In the genomic region with DNA sequence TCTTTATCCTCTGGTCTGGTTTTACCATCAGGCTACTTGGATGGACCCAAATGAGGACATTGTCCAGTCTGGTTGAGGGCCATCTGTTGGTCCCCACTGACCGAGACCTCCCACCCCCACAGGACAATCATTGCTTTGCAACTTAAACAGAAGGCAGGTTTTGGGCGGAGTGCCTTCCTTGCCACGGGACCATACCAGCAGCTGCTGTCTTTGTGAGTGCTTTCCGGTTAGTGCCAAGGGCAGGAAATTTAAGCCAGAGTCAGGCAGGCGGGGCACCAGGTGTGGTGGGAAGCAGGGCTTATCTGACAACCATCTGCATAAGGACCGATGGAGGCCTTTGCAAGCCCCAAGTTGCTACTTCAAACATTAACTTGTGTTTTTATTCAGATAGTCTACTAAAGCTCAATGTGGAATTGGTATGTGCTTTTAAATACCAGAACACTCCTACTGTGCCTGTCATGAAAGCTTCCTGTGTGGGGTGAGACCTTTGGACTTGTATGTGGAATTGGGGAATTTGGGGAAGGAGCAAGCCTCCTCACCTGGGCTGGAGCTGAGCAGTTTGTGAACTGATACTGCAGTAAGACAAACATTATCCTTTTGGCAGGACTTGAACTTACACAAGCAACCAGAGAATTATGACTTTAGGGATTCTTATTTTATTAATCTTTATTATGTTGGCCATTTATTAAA, we compare ENCODE assay signal across 19 cellular contexts. TPM values are rescaled to one million over a fixed set of nuclear protein-coding genes. Genes with fewer than 3 reads are reported as not detected.
DNase-seq lines count a peak whose midpoint lies in the region; ATAC-seq and FAIRE-seq lines count a peak whose summit lies in the region.
"Had no signal": no experiment of that assay in that cellular context is flagged by ENCODE, and none has a peak within 500 bp of the region (broad histone marks: within the 10 kb centered on the region; RNA-seq: fewer than 3 reads in every experiment).

No MANE protein-coding gene starts in this region.

- FAIRE-seq in GM19239 (lab: Jason Lieb, UNC) = no peak
- FAIRE-seq: frontal cortex, RCC 7860 had no signal

- no peak overlapping the region for H4K91ac ChIP-seq in neuronal stem cell (ENCODE audit: low read depth, low read length, poor library complexity)

- no peak overlapping the region for H3K4me3 Mint-ChIP-seq in activated naive CD4-positive, alpha-beta T cell treated with anti-CD3 and anti-CD28 coated beads for 36 hours
- peak overlapping the region; percentile 1 for H3K4me3 Mint-ChIP-seq in activated CD4-positive, alpha-beta memory T cell treated with anti-CD3 and anti-CD28 coated beads for 36 hours
- H3K4me3 Mint-ChIP-seq: activated T-helper 1 cell treated with anti-CD3 and anti-CD28 coated beads, Interleukin-12 subunit alpha, Interleukin-12 subunit beta, Interleukin-2, Interleukin-4 antibody, amounts not matched to agents 30 ng/mL and 10 ng/mL and 1 ng/mL, durations not matched to agents 14 hours and 24 hours and 36 hours; IgD-negative memory B cell had no signal

- H3K4me3 ChIP-seq in neuronal stem cell (ENCODE audit: low read length in 2 of 2) = no peak overlapping the region
- H3K4me3 ChIP-seq: lung had no signal

- H3K79me1 ChIP-seq in neuronal stem cell (ENCODE audit: low read depth, low read length) = no peaks in the 10 kb centered on the region

- no peaks in the 10 kb centered on the region for H3K27me3 Mint-ChIP-seq in activated naive CD4-positive, alpha-beta T cell treated with anti-CD3 and anti-CD28 coated beads for 36 hours (ENCODE audit: low read depth)
- no peaks in the 10 kb centered on the region for H3K27me3 Mint-ChIP-seq in activated CD4-positive, alpha-beta memory T cell treated with anti-CD3 and anti-CD28 coated beads for 36 hours
- H3K27me3 Mint-ChIP-seq: IgD-negative memory B cell had no signal

- H2BK5ac ChIP-seq in neuronal stem cell (ENCODE audit: low read length) = no peak overlapping the region

- H3K9ac ChIP-seq in neuronal stem cell (ENCODE audit: low read depth, low read length, poor library complexity) = no peak overlapping the region

- no peak for ATAC-seq in HG03439 (IDR thresholded peaks at IDR 0.05; ENCODE audit: unreplicated experiment)

- no peak overlapping the region for H3K27ac Mint-ChIP-seq in activated naive CD4-positive, alpha-beta T cell treated with anti-CD3 and anti-CD28 coated beads for 36 hours
- no peak overlapping the region for H3K27ac Mint-ChIP-seq in activated CD4-positive, alpha-beta memory T cell treated with anti-CD3 and anti-CD28 coated beads for 36 hours
- H3K27ac Mint-ChIP-seq: activated T-helper 1 cell treated with anti-CD3 and anti-CD28 coated beads, Interleukin-12 subunit alpha, Interleukin-12 subunit beta, Interleukin-2, Interleukin-4 antibody, amounts not matched to agents 30 ng/mL and 10 ng/mL and 1 ng/mL, durations not matched to agents 14 hours and 24 hours and 36 hours; IgD-negative memory B cell had no signal

- H3K18ac ChIP-seq in neuronal stem cell (ENCODE audit: low read length) = peak overlapping the region; percentile 51

- peaks cover 0 to 6% (median 0%) of the 10 kb centered on the region in 3 experiments for H3K27me3 ChIP-seq in neuronal stem cell (ENCODE audit: control insufficient read depth in 3 of 3, insufficient read depth in 3 of 3, low read depth in 1 of 3, low read length in 3 of 3)

- H3K14ac ChIP-seq in neuronal stem cell (ENCODE audit: low read length) = no peak overlapping the region

- H4K8ac ChIP-seq in neuronal stem cell (ENCODE audit: low read depth, low read length) = no peak overlapping the region

- no peak overlapping the region for H2BK12ac ChIP-seq in neuronal stem cell (ENCODE audit: low read length)

- intact Hi-C loops in activated naive CD4-positive, alpha-beta T cell treated with anti-CD3 and anti-CD28 coated beads for 36 hours (cut with micrococcal nuclease) = loop anchor here (1.0 kb wide), 1 partner anchor 9 kb away; no protein-coding TSS in a partner anchor
- intact Hi-C loops in activated CD4-positive, alpha-beta memory T cell treated with anti-CD3 and anti-CD28 coated beads for 36 hours (cut with micrococcal nuclease) = no loop called here

- peaks cover 0 to 2% of the 10 kb centered on the region in 2 donors for H3K4me1 ChIP-seq in neuronal stem cell (ENCODE audit: control insufficient read depth in 2 of 2, insufficient read depth in 1 of 2, low read depth in 1 of 2, low read length in 2 of 2)

- no peak overlapping the region for H3K4me2 ChIP-seq in neuronal stem cell (ENCODE audit: insufficient read depth, low read length, poor library complexity, severe bottlenecking)

- H2AK5ac ChIP-seq in neuronal stem cell (ENCODE audit: low read depth, low read length) = no peak overlapping the region

- CTCF ChIA-PET in activated naive CD4-positive, alpha-beta T cell treated with anti-CD3 and anti-CD28 coated beads for 36 hours (lab: Charles Lee) = interaction anchor here (0.6 to 3.2 kb wide), 6 partner anchors 9 to 255 kb away, joined by 3 to 16 read pairs (median 3); no protein-coding TSS in a partner anchor
- CTCF ChIA-PET in activated CD4-positive, alpha-beta memory T cell treated with anti-CD3 and anti-CD28 coated beads for 36 hours (lab: Charles Lee) = interaction anchor here (0.6 to 2.9 kb wide), 4 partner anchors 11 to 250 kb away, joined by 3 to 9 read pairs (median 4); no protein-coding TSS in a partner anchor

- H2BK15ac ChIP-seq in neuronal stem cell (ENCODE audit: low read length) = no peak overlapping the region

- no peak overlapping the region for H2AFZ ChIP-seq in neuronal stem cell (ENCODE audit: low read length)

- no peak overlapping the region for H3K4ac ChIP-seq in neuronal stem cell (ENCODE audit: low read length)

- H3K36me3 ChIP-seq in KOPT-K1 (ENCODE audit: insufficient read depth, low read length) = no peaks in the 10 kb centered on the region
- H3K36me3 ChIP-seq in neuronal stem cell (replicated peaks in 1 of 2; ENCODE audit: control insufficient read depth in 2 of 2, insufficient read depth in 2 of 2, low read length in 2 of 2) = no peaks in the 10 kb centered on the region

- H3K4me1 Mint-ChIP-seq in activated naive CD4-positive, alpha-beta T cell treated with anti-CD3 and anti-CD28 coated beads for 36 hours (ENCODE audit: low read depth) = peaks cover 31% of the 10 kb centered on the region
- H3K4me1 Mint-ChIP-seq in activated CD4-positive, alpha-beta memory T cell treated with anti-CD3 and anti-CD28 coated beads for 36 hours (ENCODE audit: low read depth) = peaks cover 29% of the 10 kb centered on the region

- H3K36me3 Mint-ChIP-seq in activated naive CD4-positive, alpha-beta T cell treated with anti-CD3 and anti-CD28 coated beads for 36 hours (ENCODE audit: low read depth) = no peaks in the 10 kb centered on the region
- no peaks in the 10 kb centered on the region for H3K36me3 Mint-ChIP-seq in activated CD4-positive, alpha-beta memory T cell treated with anti-CD3 and anti-CD28 coated beads for 36 hours

- WGBS in neuronal stem cell (ENCODE audit: extremely low coverage in 2 of 2, insufficient read length in 2 of 2, insufficient replicate concordance in 1 of 2), 2 donors = no CpG with 5 or more reads among the region's 6 CpGs

- no peak overlapping the region for H3K23ac ChIP-seq in neuronal stem cell (ENCODE audit: low read depth, low read length, poor library complexity)

- no peak overlapping the region for H2BK120ac ChIP-seq in neuronal stem cell (ENCODE audit: low read depth, low read length)

- DNase-seq in activated naive CD4-positive, alpha-beta T cell treated with anti-CD3 and anti-CD28 coated beads for 36 hours = peak; percentile 37
- no peak for DNase-seq in activated naive CD4-positive, alpha-beta T cell treated with Interleukin-2 at 50 U/mL for 16 hours
- no peak for DNase-seq in activated CD4-positive, alpha-beta memory T cell treated with anti-CD3 and anti-CD28 coated beads for 36 hours
- DNase-seq in neuronal stem cell (ENCODE audit: low spot score) = no peak
- no peak for DNase-seq in GM19239 (ENCODE audit: insufficient read length, low spot score)
- no peak for DNase-seq in islet precursor cell
- DNase-seq: aorta; DMS53; NCI-H1105 treated with DMSO at 0.1 percent for 48 hours; stimulated activated CD4-positive, alpha-beta T cell treated with anti-CD3 and anti-CD28 coated beads, Interleukin-15, amount 100 ng/mL, for 24 hours had no signal

- H3K9me3 Mint-ChIP-seq in activated naive CD4-positive, alpha-beta T cell treated with anti-CD3 and anti-CD28 coated beads for 36 hours = no peaks in the 10 kb centered on the region
- H3K9me3 Mint-ChIP-seq in activated CD4-positive, alpha-beta memory T cell treated with anti-CD3 and anti-CD28 coated beads for 36 hours = no peaks in the 10 kb centered on the region
- H3K9me3 Mint-ChIP-seq: IgD-negative memory B cell had no signal

- POLR2A ChIA-PET in activated CD4-positive, alpha-beta memory T cell treated with anti-CD3 and anti-CD28 coated beads for 36 hours (lab: Charles Lee) = no interaction called here

- peak overlapping the region; percentile 62 for H3K27ac ChIP-seq in KOPT-K1 (ENCODE audit: low read depth, low read length, poor library complexity, severe bottlenecking)
- no peak overlapping the region for H3K27ac ChIP-seq in neuronal stem cell (replicated peaks; ENCODE audit: low read length)

- H3K9me3 ChIP-seq in KOPT-K1 (ENCODE audit: insufficient read depth, low read length, poor library complexity, severe bottlenecking) (no peaks in the 10 kb centered on the region), neuronal stem cell (replicated peaks in 1 of 2; ENCODE audit: control insufficient read depth in 2 of 2, insufficient read depth in 1 of 2, low read depth in 1 of 2, low read length in 2 of 2) (no peaks in the 10 kb centered on the region)

RNA-seq across cellular contexts. Expression of gene UBE2L5, which starts 39.3 kb away (rescaled TPM):
- not detected for total RNA-seq in activated naive CD4-positive, alpha-beta T cell treated with anti-CD3 and anti-CD28 coated beads for 36 hours
- total RNA-seq in activated CD4-positive, alpha-beta memory T cell treated with anti-CD3 and anti-CD28 coated beads for 36 hours = not detected
- not detected for polyA plus RNA-seq in neuronal stem cell (2013, experiment 1 of 2)
- polyA plus RNA-seq in neuronal stem cell (2013, experiment 2 of 2) = 0.24 TPM
- total RNA-seq: activated T-helper 1 cell treated with anti-CD3 and anti-CD28 coated beads, Interleukin-12 subunit alpha, Interleukin-12 subunit beta, Interleukin-2, Interleukin-4 antibody, amounts not matched to agents 30 ng/mL and 10 ng/mL and 1 ng/mL, durations not matched to agents 14 hours and 24 hours and 36 hours; frontal cortex; lung; NCI-H460 had no signal
- polyA plus RNA-seq: IgD-negative memory B cell, neural cell had no signal
